ENCODE assay signal across 8 cellular contexts in the genomic region with DNA sequence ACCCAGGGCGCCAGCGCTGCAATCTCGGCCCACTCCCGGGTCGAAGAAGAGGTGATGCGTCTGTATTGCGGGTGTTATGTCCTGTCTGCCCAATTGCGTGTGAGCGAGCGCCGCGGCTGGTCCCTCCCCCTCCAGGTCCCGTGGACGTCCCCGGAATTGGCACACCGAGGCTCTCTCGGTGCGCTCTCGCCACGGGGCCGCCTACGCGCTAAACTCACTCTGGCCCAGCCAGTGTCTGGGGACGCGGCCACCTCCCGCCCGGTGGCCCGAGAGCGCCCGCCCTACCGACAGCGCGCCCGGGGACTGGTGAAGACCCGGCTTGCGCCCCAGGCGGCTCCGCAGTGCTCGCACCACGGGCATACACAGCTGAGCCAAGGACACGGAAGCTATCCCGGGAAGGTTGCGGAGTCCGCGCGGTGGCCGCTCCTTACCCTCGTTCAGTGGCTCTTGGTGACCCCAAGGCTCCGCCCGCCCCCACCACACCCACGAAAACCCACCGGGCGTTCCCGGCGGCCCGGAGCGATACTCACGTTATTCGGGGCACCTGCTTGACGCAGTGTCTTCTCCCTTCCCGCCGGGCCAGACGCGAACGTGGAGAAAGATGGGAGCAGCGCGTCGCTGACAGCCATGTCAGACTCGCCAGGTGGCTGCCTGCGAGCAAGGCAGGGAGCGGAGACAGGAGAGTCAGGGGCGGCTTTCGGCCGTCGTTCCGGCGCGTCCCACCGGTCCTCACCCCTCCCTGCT. TPM values are rescaled to one million over a fixed set of nuclear protein-coding genes. Genes with fewer than 3 reads are reported as not detected.
DNase-seq lines count a peak whose midpoint lies in the region; ATAC-seq, FAIRE-seq and TF ChIP-seq lines count a peak whose summit lies in the region.

No MANE protein-coding gene starts in this region.

- 4% methylated on average over 42 of the region's 79 CpGs; no CpG with 5 or more reads in 1 of the 2 experiments for WGBS in H1 (ENCODE audit: extremely low coverage in 1 of 2, insufficient coverage in 1 of 2, insufficient read length in 1 of 2, insufficient replicate concordance in 2 of 2, low coverage in 1 of 2, low lambda C conversion rate in 2 of 2, missing lambda C conversion rate in 1 of 2), 2 experiments

- H3K4me1 ChIP-seq in RWPE2 (ENCODE audit: insufficient read depth, poor library complexity, severe bottlenecking): peaks cover 7% of the 10 kb centered on the region
- peaks cover 0 to 22% (median 13%) of the 10 kb centered on the region in 4 experiments; a peak in 6 of 7 replicates for H3K4me1 ChIP-seq in H1 (replicated peaks in 1 of 4; ENCODE audit: control insufficient read depth in 3 of 4, insufficient read depth in 4 of 4, low read length in 3 of 4)
- H3K4me1 ChIP-seq in tibial artery: peaks cover 0 to 43% (median 16%) of the 10 kb centered on the region in 4 donors

- no peaks in the 10 kb centered on the region for H3K79me1 ChIP-seq in H1 (ENCODE audit: low read depth, low read length)

- peak; percentile 76 for DNase-seq in activated CD4-positive, alpha-beta T cell treated with anti-CD3 and anti-CD28 coated beads, Interleukin-2, amount 10 ng/mL, durations not matched to agents 24 days and 14 days
- DNase-seq in activated CD4-positive, alpha-beta T cell treated with anti-CD3 and anti-CD28 coated beads, Interleukin-2, amount 50 U/mL, for 1 hour: no peak
- DNase-seq in RWPE2 (ENCODE audit: low spot score) (peak; percentile 66), H1 (ENCODE audit: low read depth in 1 of 2, low spot score in 2 of 2) (peak in 1 of 2 experiments; percentile 68), memory B cell (ENCODE audit: low spot score in 2 of 2) (peak; percentile 21 to 46), tibial artery (peak; percentile 86 to 95), inferior parietal cortex (ENCODE audit: extremely low spot score) (no peak)

- no peak for TF ChIP-seq CTCF in RWPE2 (IDR thresholded peaks at IDR 0.05; ENCODE audit: poor library complexity, severe bottlenecking)
- no peak for TF ChIP-seq CTCF in H1 (IDR thresholded peaks at IDR 0.05; ENCODE audit: control extremely low read depth in 1 of 3, insufficient read depth in 1 of 3, low read depth in 1 of 3, low read length in 3 of 3)
- TF ChIP-seq CTCF in tibial artery (IDR thresholded peaks at IDR 0.05): no peak

- peak overlapping the region in 3 of 4 experiments; percentile 29 to 54 (median 34); a peak in 3 of 7 replicates for H3K9ac ChIP-seq in H1 (replicated peaks in 1 of 4; ENCODE audit: extremely low read depth in 1 of 4, low read depth in 3 of 4, low read length in 3 of 4)

- H2BK15ac ChIP-seq in H1 (ENCODE audit: low read length): no peak overlapping the region

- H3K23ac ChIP-seq in H1 (ENCODE audit: insufficient read length): no peak overlapping the region

- H3K4ac ChIP-seq in H1 (replicated peaks; ENCODE audit: insufficient read length, low read depth, low read length): no peak overlapping the region

- H3K4me1 Mint-ChIP-seq in activated CD4-positive, alpha-beta T cell treated with anti-CD3 and anti-CD28 coated beads, Interleukin-2, amount 10 ng/mL, durations not matched to agents 24 days and 14 days: peaks cover 12% of the 10 kb centered on the region
- H3K4me1 Mint-ChIP-seq in memory B cell: peaks cover 9% of the 10 kb centered on the region

- H2BK20ac ChIP-seq in H1 (ENCODE audit: low read length): no peak overlapping the region

- peaks cover 61% of the 10 kb centered on the region for H3K27me3 Mint-ChIP-seq in activated CD4-positive, alpha-beta T cell treated with anti-CD3 and anti-CD28 coated beads, Interleukin-2, amount 10 ng/mL, durations not matched to agents 24 days and 14 days
- H3K27me3 Mint-ChIP-seq in memory B cell: peaks cover 19% of the 10 kb centered on the region

- no peaks in the 10 kb centered on the region for H3K9me3 Mint-ChIP-seq in activated CD4-positive, alpha-beta T cell treated with anti-CD3 and anti-CD28 coated beads, Interleukin-2, amount 10 ng/mL, durations not matched to agents 24 days and 14 days
- H3K9me3 Mint-ChIP-seq in memory B cell: no peaks in the 10 kb centered on the region

- no peaks in the 10 kb centered on the region for H3K79me2 ChIP-seq in H1 (ENCODE audit: control insufficient read depth in 1 of 2, insufficient read depth in 2 of 2, low read length in 2 of 2)

- peaks cover 42% of the 10 kb centered on the region for H3K36me3 ChIP-seq in RWPE2 (ENCODE audit: low read depth)
- H3K36me3 ChIP-seq in H1 (ENCODE audit: control insufficient read depth in 2 of 4, insufficient read depth in 4 of 4, low read length in 3 of 4): peaks cover 0 to 5% (median 0%) of the 10 kb centered on the region in 4 experiments; a peak in 2 of 8 replicates
- peaks cover 12 to 37% (median 22%) of the 10 kb centered on the region in 3 donors for H3K36me3 ChIP-seq in tibial artery

- H3K18ac ChIP-seq in H1 (ENCODE audit: extremely low read depth, low read length): no peak overlapping the region

- no peak overlapping the region for H2AK5ac ChIP-seq in H1 (ENCODE audit: low read depth, low read length)

- intact Hi-C loops in activated CD4-positive, alpha-beta T cell treated with anti-CD3 and anti-CD28 coated beads, Interleukin-2, amount 10 ng/mL, durations not matched to agents 24 days and 14 days (cut with micrococcal nuclease): no loop called here
- intact Hi-C loops in tibial artery (cut with DNase I; ENCODE audit: low total_unique reads): loop anchor here (5.0 to 10.0 kb wide), 2 partner anchors 204 to 244 kb away; partner anchors contain the start of gene RAD23B

- H3K56ac ChIP-seq in H1 (replicated peaks; ENCODE audit: insufficient read length, low read depth, low read length): no peak overlapping the region

- no peak overlapping the region for H3K14ac ChIP-seq in H1 (ENCODE audit: insufficient read length)

- H3K36me3 Mint-ChIP-seq in activated CD4-positive, alpha-beta T cell treated with anti-CD3 and anti-CD28 coated beads, Interleukin-2, amount 10 ng/mL, durations not matched to agents 24 days and 14 days (ENCODE audit: low read depth): no peaks in the 10 kb centered on the region
- no peaks in the 10 kb centered on the region for H3K36me3 Mint-ChIP-seq in memory B cell

- no peak; a peak in 1 of 3 replicates for TF ChIP-seq POLR2A in H1 (IDR thresholded peaks at IDR 0.05; ENCODE audit: control extremely low read depth in 1 of 2, low read depth in 2 of 2, low read length in 2 of 2)

- H4K20me1 ChIP-seq in H1 (replicated peaks in 1 of 2; ENCODE audit: control insufficient read depth in 1 of 2, insufficient read depth in 2 of 2, low read length in 2 of 2): peaks cover 4 to 7% of the 10 kb centered on the region in 2 experiments

- H3K4me2 ChIP-seq in H1 (ENCODE audit: insufficient read depth in 1 of 2, low read depth in 2 of 2, low read length in 2 of 2): peak overlapping the region; percentile 89

- H3K23me2 ChIP-seq in H1 (ENCODE audit: low read depth, low read length): peaks cover 32% of the 10 kb centered on the region

- CTCF ChIA-PET in H1 (lab: Charles Lee; ENCODE audit: partially characterized antibody): interaction anchor here (0.7 to 3.4 kb wide), 13 partner anchors 10 to 1177 kb away, joined by 3 to 23 read pairs (median 5); no protein-coding TSS in a partner anchor

- no peak overlapping the region for H2AFZ ChIP-seq in H1 (ENCODE audit: low read length)

- peak overlapping the region; percentile 78 for H3K4me3 Mint-ChIP-seq in activated CD4-positive, alpha-beta T cell treated with anti-CD3 and anti-CD28 coated beads, Interleukin-2, amount 10 ng/mL, durations not matched to agents 24 days and 14 days
- H3K4me3 Mint-ChIP-seq in memory B cell: peak overlapping the region; percentile 68

- H4K8ac ChIP-seq in H1 (ENCODE audit: extremely low read depth, insufficient read depth, low read length): peak overlapping the region; percentile 37; the same call in 1 of the 2 replicates

- no peak overlapping the region for H2BK12ac ChIP-seq in H1 (ENCODE audit: low read depth, low read length)

- H3K27ac ChIP-seq in RWPE2 (ENCODE audit: poor library complexity, severe bottlenecking) (peak overlapping the region; percentile 33), H1 (ENCODE audit: low read depth, low read length) (no peak overlapping the region), tibial artery (peak overlapping the region; percentile 91 to 94)

- POLR2A ChIA-PET in H1 (lab: Charles Lee; ENCODE audit: partially characterized antibody): interaction anchor here (1.2 to 2.3 kb wide), 6 partner anchors 12 to 320 kb away, joined by 3 to 6 read pairs (median 4); no protein-coding TSS in a partner anchor

- H2BK120ac ChIP-seq in H1 (replicated peaks; ENCODE audit: low read depth, low read length): no peak overlapping the region

- TF ChIP-seq EP300 in H1 (IDR thresholded peaks at IDR 0.05; ENCODE audit: borderline replicate concordance in 1 of 2, low read depth in 2 of 2, low read length in 2 of 2): no peak

- no peak for FAIRE-seq in H1 (lab: Jason Lieb, UNC)

- H4K91ac ChIP-seq in H1 (replicated peaks; ENCODE audit: insufficient read length, low read length): no peak overlapping the region

- TF ChIP-seq RAD21 in H1 (IDR thresholded peaks at IDR 0.05 in 1 of 2, conservative IDR thresholded peaks at IDR 0.05 in 1 of 2; ENCODE audit: low read depth in 2 of 2, low read length in 2 of 2): no peak

- peak overlapping the region; percentile 65 for H3K4me3 ChIP-seq in RWPE2 (ENCODE audit: severe bottlenecking)
- H3K4me3 ChIP-seq in H1 (ENCODE audit: extremely low read depth in 1 of 4, insufficient read depth in 2 of 4, low read depth in 3 of 4, low read length in 4 of 4): peak overlapping the region; percentile 50 to 69 (median 60)
- peak overlapping the region; percentile 79 for H3K4me3 ChIP-seq in tibial artery

- ATAC-seq in RWPE2 (ENCODE audit: low read depth) (peak; percentile 44), memory B cell (ENCODE audit: low read depth) (peak; percentile 30), HG02588 (IDR thresholded peaks at IDR 0.05; ENCODE audit: unreplicated experiment) (no peak)

- H3K27me3 ChIP-seq in RWPE2 (ENCODE audit: insufficient read depth, poor library complexity, severe bottlenecking): no peaks in the 10 kb centered on the region
- peaks cover 21 to 53% (median 48%) of the 10 kb centered on the region in 4 experiments for H3K27me3 ChIP-seq in H1 (replicated peaks in 1 of 4; ENCODE audit: control insufficient read depth in 3 of 4, extremely low read depth in 1 of 4, insufficient read depth in 3 of 4, low read length in 3 of 4)
- H3K27me3 ChIP-seq in tibial artery: no peaks in the 10 kb centered on the region

- H3K9me3 ChIP-seq in RWPE2 (ENCODE audit: severe bottlenecking): no peaks in the 10 kb centered on the region
- H3K9me3 ChIP-seq in H1 (ENCODE audit: insufficient read depth in 2 of 2, low read depth in 1 of 2, low read length in 1 of 2): no peaks in the 10 kb centered on the region
- H3K9me3 ChIP-seq in tibial artery: no peaks in the 10 kb centered on the region

- peak overlapping the region; percentile 65 for H3K27ac Mint-ChIP-seq in activated CD4-positive, alpha-beta T cell treated with anti-CD3 and anti-CD28 coated beads, Interleukin-2, amount 10 ng/mL, durations not matched to agents 24 days and 14 days
- H3K27ac Mint-ChIP-seq in memory B cell: peak overlapping the region; percentile 89

- no peak overlapping the region for H2BK5ac ChIP-seq in H1 (ENCODE audit: low read depth, low read length)

- H4K5ac ChIP-seq in H1 (ENCODE audit: insufficient read length, low read depth, low read length): no peak overlapping the region

RNA-seq across cellular contexts. Expression of gene KLF4, which starts 1.0 kb away (rescaled TPM):
- 1.0 and 1.2 TPM in 2 replicates for total RNA-seq in activated CD4-positive, alpha-beta T cell treated with anti-CD3 and anti-CD28 coated beads, Interleukin-2, amount 10 ng/mL, durations not matched to agents 24 days and 14 days
- 2.8 and 3.1 TPM in 2 replicates for total RNA-seq in H1 (2021; fragmentation: NEBNext Ultra II Directional; extraction: Animal tissue kit (Norgen Biotek cat#: 25700))
- 0.77 and 1.9 TPM in 2 replicates for polyA plus RNA-seq in H1 (2011; rRNA removed)
- polyA plus RNA-seq in H1 (2011; cell fraction: cytosol; rRNA removed): 0.92 TPM
- 2.5 TPM for polyA plus RNA-seq in H1 (2011; cell fraction: nucleus; rRNA removed)
- polyA plus RNA-seq in H1 (2012, experiment 1 of 2): 0.90 to 1.6 TPM (median 1.3 TPM) in 4 replicates
- polyA plus RNA-seq in H1 (2012, experiment 2 of 2): 0.67 TPM
- 1.4 TPM for polyA plus RNA-seq in H1 (2013, experiment 1 of 2)
- polyA plus RNA-seq in H1 (2013, experiment 2 of 2): 1.5 TPM
- polyA minus RNA-seq in H1 (2011; rRNA and poly(A)+ RNA removed): 0.63 and 1.0 TPM in 2 replicates
- 1.2 TPM for polyA minus RNA-seq in H1 (2011; cell fraction: cytosol; rRNA and poly(A)+ RNA removed)
- 6.7 TPM for polyA minus RNA-seq in H1 (2011; cell fraction: nucleus; rRNA and poly(A)+ RNA removed)

Comparison
In these comparisons a context has a peak if more than half of its experiments do, and no peak if none do; other contexts are left out.
1. DNase-seq: peak in activated CD4-positive, alpha-beta T cell treated with anti-CD3 and anti-CD28 coated beads, Interleukin-2, amount 10 ng/mL, durations not matched to agents 24 days and 14 days (single experiment), RWPE2 (single experiment), memory B cell (2 of 2) and tibial artery (2 of 2); none in activated CD4-positive, alpha-beta T cell treated with anti-CD3 and anti-CD28 coated beads, Interleukin-2, amount 50 U/mL, for 1 hour (single experiment) and inferior parietal cortex (single experiment).
2. Peak in every context shown above with its lines, with median percentiles within 50 percentile points of each other: H3K4me3 ChIP-seq.